Comparison of ENCODE assay signal across 1 cellular context in the genomic region with DNA sequence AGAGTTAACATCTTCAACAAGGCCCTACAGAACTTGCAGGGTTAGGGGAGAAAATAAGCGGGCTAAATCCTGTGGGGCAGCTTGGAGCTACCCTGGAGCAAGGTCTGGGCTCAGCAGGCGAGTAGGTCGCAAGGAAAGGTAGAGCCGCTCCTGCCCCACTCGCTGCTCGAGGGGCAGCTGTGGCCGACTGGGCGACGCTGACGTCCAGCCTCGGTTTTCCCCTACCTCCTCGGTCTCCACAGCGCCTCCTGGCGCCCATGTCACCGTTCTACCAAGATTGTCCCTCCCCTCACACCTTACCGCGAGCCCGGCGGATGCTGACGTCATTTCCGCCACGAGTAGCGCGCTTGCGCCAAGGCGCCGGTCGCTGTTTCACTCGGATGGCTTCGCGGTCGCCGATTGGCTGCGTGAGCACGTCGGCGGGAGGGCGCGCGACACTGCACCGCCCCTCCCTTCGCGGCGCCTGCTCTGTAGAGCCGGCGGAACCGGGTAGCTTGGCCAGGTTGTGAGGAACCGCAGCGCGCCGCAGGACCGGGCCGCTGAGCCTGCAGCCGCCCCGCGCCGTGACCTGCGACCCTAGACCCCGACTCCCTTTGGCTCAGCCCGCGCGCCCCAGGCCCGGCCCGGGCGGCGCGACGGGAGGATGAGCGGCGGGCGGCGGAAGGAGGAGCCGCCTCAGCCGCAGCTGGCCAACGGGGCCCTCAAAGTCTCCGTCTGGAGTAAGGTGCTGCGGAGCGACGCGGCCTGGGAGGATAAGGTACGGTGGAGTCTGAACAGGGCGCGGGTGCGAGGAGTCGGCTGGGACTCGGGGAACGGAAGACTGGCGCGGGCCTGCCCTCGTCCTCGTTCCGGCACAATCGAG.
TF ChIP-seq lines count a peak whose summit lies in the region.

A gene with protein sequence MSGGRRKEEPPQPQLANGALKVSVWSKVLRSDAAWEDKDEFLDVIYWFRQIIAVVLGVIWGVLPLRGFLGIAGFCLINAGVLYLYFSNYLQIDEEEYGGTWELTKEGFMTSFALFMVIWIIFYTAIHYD (plus strand): TSS at position 471 of the 862 bp plus-strand sequence. CDS start 173 bp downstream, at position 644.

TF ChIP-seq in GM12878, 131 proteins besides CTCF, POLR2A, EP300 and RAD21 (continued from another document and continues in another):
- TF ChIP-seq, protein P1, sequence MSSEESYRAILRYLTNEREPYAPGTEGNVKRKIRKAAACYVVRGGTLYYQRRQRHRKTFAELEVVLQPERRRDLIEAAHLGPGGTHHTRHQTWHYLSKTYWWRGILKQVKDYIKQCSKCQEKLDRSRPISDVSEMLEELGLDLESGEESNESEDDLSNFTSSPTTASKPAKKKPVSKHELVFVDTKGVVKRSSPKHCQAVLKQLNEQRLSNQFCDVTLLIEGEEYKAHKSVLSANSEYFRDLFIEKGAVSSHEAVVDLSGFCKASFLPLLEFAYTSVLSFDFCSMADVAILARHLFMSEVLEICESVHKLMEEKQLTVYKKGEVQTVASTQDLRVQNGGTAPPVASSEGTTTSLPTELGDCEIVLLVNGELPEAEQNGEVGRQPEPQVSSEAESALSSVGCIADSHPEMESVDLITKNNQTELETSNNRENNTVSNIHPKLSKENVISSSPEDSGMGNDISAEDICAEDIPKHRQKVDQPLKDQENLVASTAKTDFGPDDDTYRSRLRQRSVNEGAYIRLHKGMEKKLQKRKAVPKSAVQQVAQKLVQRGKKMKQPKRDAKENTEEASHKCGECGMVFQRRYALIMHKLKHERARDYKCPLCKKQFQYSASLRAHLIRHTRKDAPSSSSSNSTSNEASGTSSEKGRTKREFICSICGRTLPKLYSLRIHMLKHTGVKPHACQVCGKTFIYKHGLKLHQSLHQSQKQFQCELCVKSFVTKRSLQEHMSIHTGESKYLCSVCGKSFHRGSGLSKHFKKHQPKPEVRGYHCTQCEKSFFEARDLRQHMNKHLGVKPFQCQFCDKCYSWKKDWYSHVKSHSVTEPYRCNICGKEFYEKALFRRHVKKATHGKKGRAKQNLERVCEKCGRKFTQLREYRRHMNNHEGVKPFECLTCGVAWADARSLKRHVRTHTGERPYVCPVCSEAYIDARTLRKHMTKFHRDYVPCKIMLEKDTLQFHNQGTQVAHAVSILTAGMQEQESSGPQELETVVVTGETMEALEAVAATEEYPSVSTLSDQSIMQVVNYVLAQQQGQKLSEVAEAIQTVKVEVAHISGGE (CRISPR knock-in tag; IDR thresholded peaks at IDR 0.05) = no peak
- TF ChIP-seq, protein P2, sequence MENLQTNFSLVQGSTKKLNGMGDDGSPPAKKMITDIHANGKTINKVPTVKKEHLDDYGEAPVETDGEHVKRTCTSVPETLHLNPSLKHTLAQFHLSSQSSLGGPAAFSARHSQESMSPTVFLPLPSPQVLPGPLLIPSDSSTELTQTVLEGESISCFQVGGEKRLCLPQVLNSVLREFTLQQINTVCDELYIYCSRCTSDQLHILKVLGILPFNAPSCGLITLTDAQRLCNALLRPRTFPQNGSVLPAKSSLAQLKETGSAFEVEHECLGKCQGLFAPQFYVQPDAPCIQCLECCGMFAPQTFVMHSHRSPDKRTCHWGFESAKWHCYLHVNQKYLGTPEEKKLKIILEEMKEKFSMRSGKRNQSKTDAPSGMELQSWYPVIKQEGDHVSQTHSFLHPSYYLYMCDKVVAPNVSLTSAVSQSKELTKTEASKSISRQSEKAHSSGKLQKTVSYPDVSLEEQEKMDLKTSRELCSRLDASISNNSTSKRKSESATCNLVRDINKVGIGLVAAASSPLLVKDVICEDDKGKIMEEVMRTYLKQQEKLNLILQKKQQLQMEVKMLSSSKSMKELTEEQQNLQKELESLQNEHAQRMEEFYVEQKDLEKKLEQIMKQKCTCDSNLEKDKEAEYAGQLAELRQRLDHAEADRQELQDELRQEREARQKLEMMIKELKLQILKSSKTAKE (IDR thresholded peaks at IDR 0.05; ENCODE audit: low read depth, poor library complexity, severe bottlenecking) = peak; percentile 81
- peak; percentile 27; the same call in 1 of the 2 replicates for TF ChIP-seq ZNF217 (IDR thresholded peaks at IDR 0.05)
- TF ChIP-seq, protein P3, sequence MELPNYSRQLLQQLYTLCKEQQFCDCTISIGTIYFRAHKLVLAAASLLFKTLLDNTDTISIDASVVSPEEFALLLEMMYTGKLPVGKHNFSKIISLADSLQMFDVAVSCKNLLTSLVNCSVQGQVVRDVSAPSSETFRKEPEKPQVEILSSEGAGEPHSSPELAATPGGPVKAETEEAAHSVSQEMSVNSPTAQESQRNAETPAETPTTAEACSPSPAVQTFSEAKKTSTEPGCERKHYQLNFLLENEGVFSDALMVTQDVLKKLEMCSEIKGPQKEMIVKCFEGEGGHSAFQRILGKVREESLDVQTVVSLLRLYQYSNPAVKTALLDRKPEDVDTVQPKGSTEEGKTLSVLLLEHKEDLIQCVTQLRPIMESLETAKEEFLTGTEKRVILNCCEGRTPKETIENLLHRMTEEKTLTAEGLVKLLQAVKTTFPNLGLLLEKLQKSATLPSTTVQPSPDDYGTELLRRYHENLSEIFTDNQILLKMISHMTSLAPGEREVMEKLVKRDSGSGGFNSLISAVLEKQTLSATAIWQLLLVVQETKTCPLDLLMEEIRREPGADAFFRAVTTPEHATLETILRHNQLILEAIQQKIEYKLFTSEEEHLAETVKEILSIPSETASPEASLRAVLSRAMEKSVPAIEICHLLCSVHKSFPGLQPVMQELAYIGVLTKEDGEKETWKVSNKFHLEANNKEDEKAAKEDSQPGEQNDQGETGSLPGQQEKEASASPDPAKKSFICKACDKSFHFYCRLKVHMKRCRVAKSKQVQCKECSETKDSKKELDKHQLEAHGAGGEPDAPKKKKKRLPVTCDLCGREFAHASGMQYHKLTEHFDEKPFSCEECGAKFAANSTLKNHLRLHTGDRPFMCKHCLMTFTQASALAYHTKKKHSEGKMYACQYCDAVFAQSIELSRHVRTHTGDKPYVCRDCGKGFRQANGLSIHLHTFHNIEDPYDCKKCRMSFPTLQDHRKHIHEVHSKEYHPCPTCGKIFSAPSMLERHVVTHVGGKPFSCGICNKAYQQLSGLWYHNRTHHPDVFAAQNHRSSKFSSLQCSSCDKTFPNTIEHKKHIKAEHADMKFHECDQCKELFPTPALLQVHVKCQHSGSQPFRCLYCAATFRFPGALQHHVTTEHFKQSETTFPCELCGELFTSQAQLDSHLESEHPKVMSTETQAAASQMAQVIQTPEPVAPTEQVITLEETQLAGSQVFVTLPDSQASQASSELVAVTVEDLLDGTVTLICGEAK (IDR thresholded peaks at IDR 0.05; ENCODE audit: borderline replicate concordance) = peak; percentile 89
- peak; percentile 87 for TF ChIP-seq DPF2 (IDR thresholded peaks at IDR 0.05)
- TF ChIP-seq, protein P4, sequence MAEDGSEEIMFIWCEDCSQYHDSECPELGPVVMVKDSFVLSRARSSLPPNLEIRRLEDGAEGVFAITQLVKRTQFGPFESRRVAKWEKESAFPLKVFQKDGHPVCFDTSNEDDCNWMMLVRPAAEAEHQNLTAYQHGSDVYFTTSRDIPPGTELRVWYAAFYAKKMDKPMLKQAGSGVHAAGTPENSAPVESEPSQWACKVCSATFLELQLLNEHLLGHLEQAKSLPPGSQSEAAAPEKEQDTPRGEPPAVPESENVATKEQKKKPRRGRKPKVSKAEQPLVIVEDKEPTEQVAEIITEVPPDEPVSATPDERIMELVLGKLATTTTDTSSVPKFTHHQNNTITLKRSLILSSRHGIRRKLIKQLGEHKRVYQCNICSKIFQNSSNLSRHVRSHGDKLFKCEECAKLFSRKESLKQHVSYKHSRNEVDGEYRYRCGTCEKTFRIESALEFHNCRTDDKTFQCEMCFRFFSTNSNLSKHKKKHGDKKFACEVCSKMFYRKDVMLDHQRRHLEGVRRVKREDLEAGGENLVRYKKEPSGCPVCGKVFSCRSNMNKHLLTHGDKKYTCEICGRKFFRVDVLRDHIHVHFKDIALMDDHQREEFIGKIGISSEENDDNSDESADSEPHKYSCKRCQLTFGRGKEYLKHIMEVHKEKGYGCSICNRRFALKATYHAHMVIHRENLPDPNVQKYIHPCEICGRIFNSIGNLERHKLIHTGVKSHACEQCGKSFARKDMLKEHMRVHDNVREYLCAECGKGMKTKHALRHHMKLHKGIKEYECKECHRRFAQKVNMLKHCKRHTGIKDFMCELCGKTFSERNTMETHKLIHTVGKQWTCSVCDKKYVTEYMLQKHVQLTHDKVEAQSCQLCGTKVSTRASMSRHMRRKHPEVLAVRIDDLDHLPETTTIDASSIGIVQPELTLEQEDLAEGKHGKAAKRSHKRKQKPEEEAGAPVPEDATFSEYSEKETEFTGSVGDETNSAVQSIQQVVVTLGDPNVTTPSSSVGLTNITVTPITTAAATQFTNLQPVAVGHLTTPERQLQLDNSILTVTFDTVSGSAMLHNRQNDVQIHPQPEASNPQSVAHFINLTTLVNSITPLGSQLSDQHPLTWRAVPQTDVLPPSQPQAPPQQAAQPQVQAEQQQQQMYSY (CRISPR knock-in tag; IDR thresholded peaks at IDR 0.05) = no peak; the same call in 1 of the 2 replicates
- no peak for TF ChIP-seq MYB (IDR thresholded peaks at IDR 0.05; ENCODE audit: borderline replicate concordance, low read depth, low read length)
- no peak for TF ChIP-seq HDAC6 (IDR thresholded peaks at IDR 0.05; ENCODE audit: unreplicated experiment)
- no peak; the same call in 1 of the 2 replicates for TF ChIP-seq CHD1 (IDR thresholded peaks at IDR 0.05; ENCODE audit: low read depth, low read length)
- TF ChIP-seq NFIC (IDR thresholded peaks at IDR 0.05; ENCODE audit: low read depth, low read length) = no peak
- peak; percentile 83 for TF ChIP-seq SP1 (IDR thresholded peaks at IDR 0.05; ENCODE audit: low read depth, low read length)
- no peak for TF ChIP-seq ZBED1 (IDR thresholded peaks at IDR 0.05; ENCODE audit: borderline replicate concordance)
- TF ChIP-seq, protein P5, sequence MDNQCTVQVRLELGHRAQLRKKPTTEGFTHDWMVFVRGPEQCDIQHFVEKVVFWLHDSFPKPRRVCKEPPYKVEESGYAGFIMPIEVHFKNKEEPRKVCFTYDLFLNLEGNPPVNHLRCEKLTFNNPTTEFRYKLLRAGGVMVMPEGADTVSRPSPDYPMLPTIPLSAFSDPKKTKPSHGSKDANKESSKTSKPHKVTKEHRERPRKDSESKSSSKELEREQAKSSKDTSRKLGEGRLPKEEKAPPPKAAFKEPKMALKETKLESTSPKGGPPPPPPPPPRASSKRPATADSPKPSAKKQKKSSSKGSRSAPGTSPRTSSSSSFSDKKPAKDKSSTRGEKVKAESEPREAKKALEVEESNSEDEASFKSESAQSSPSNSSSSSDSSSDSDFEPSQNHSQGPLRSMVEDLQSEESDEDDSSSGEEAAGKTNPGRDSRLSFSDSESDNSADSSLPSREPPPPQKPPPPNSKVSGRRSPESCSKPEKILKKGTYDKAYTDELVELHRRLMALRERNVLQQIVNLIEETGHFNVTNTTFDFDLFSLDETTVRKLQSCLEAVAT (IDR thresholded peaks at IDR 0.05) = peak; percentile 80
- no peak for TF ChIP-seq ZNF622 (IDR thresholded peaks at IDR 0.05)
- TF ChIP-seq BCL11A (IDR thresholded peaks at IDR 0.05; ENCODE audit: low read depth, low read length) = peak; percentile 10; the same call in 1 of the 2 replicates
- peak; percentile 12; the same call in 2 of the 3 replicates for TF ChIP-seq POU2F2 (IDR thresholded peaks at IDR 0.05; ENCODE audit: borderline replicate concordance, low read depth, low read length)
- TF ChIP-seq CREM (IDR thresholded peaks at IDR 0.05; ENCODE audit: low read depth) = peak; percentile 98
- peak; percentile 14; the same call in 1 of the 2 replicates for TF ChIP-seq CBFB (IDR thresholded peaks at IDR 0.05; ENCODE audit: low read depth)
- TF ChIP-seq, protein P6, sequence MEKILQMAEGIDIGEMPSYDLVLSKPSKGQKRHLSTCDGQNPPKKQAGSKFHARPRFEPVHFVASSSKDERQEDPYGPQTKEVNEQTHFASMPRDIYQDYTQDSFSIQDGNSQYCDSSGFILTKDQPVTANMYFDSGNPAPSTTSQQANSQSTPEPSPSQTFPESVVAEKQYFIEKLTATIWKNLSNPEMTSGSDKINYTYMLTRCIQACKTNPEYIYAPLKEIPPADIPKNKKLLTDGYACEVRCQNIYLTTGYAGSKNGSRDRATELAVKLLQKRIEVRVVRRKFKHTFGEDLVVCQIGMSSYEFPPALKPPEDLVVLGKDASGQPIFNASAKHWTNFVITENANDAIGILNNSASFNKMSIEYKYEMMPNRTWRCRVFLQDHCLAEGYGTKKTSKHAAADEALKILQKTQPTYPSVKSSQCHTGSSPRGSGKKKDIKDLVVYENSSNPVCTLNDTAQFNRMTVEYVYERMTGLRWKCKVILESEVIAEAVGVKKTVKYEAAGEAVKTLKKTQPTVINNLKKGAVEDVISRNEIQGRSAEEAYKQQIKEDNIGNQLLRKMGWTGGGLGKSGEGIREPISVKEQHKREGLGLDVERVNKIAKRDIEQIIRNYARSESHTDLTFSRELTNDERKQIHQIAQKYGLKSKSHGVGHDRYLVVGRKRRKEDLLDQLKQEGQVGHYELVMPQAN (conservative IDR thresholded peaks at IDR 0.05) = peak; percentile 87
- TF ChIP-seq TARDBP (IDR thresholded peaks at IDR 0.05; ENCODE audit: borderline replicate concordance) = peak; percentile 64; the same call in 1 of the 2 replicates
- TF ChIP-seq ZNF207 (IDR thresholded peaks at IDR 0.05; ENCODE audit: borderline replicate concordance) = peak; percentile 67; the same call in 1 of the 2 replicates
- no peak for TF ChIP-seq CBX5 (IDR thresholded peaks at IDR 0.05; ENCODE audit: low read depth)
- peak; percentile 47; the same call in 1 of the 2 replicates for TF ChIP-seq PAX5 (IDR thresholded peaks at IDR 0.05; ENCODE audit: borderline replicate concordance, low read depth, low read length)
- no peak for TF ChIP-seq STAT3 (IDR thresholded peaks at IDR 0.05; ENCODE audit: low read depth, low read length)
- TF ChIP-seq, protein P7, sequence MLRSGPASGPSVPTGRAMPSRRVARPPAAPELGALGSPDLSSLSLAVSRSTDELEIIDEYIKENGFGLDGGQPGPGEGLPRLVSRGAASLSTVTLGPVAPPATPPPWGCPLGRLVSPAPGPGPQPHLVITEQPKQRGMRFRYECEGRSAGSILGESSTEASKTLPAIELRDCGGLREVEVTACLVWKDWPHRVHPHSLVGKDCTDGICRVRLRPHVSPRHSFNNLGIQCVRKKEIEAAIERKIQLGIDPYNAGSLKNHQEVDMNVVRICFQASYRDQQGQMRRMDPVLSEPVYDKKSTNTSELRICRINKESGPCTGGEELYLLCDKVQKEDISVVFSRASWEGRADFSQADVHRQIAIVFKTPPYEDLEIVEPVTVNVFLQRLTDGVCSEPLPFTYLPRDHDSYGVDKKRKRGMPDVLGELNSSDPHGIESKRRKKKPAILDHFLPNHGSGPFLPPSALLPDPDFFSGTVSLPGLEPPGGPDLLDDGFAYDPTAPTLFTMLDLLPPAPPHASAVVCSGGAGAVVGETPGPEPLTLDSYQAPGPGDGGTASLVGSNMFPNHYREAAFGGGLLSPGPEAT (IDR thresholded peaks at IDR 0.05; ENCODE audit: low read depth) = peak; percentile 98
